Comparison of ENCODE assay signal across 32 cellular contexts in genomic region chr10:68353537-68353936, GRCh38.
"Had no signal": no experiment of that assay in that cellular context is flagged by ENCODE, and none has a peak within 500 bp of the region (broad histone marks: within the 10 kb centered on the region; RNA-seq: fewer than 3 reads in every experiment).

No MANE protein-coding gene starts in this region.

- H3K36me3 ChIP-seq: ovary, uterus had no signal

- H3K27ac ChIP-seq: neural progenitor cell, ovary, parathyroid adenoma, psoas muscle, skin epidermis, spleen, suprapubic skin, testis, tibial artery, transverse colon, upper lobe of right lung, uterus had no signal

- H3K9me3 Mint-ChIP-seq: naive B cell; naive thymus-derived CD8-positive, alpha-beta T cell; nephron; neural progenitor cell; stimulated activated memory B cell treated with anti-CD40 and anti-IgM and Interleukin-4, amounts not matched to agents 10 μg/mL and 1 μg/mL and 100 μg/mL, for 72 hours; stimulated activated naive CD8-positive, alpha-beta T cell treated with anti-CD3 and anti-CD28 coated beads, Interleukin-15, amount 100 ng/mL, for 72 hours; type B pancreatic cell had no signal

- H3K4me3 Mint-ChIP-seq: naive thymus-derived CD8-positive, alpha-beta T cell; nephron; neural progenitor cell; stimulated activated memory B cell treated with anti-CD40 and anti-IgM and Interleukin-4, amounts not matched to agents 10 μg/mL and 1 μg/mL and 100 μg/mL, for 72 hours; stimulated activated naive CD8-positive, alpha-beta T cell treated with anti-CD3 and anti-CD28 coated beads, Interleukin-15, amount 100 ng/mL, for 72 hours; type B pancreatic cell had no signal

- H3K9me3 ChIP-seq: ovary, psoas muscle, spleen, suprapubic skin, testis, tibial artery, transverse colon, upper lobe of right lung, uterus had no signal

- H3K79me2 ChIP-seq: parathyroid adenoma had no signal

- H3K4me1 ChIP-seq: neural progenitor cell, parathyroid adenoma, psoas muscle, suprapubic skin, testis, tibial artery, transverse colon, upper lobe of right lung, uterus had no signal

- H2AFZ ChIP-seq: neural progenitor cell, parathyroid adenoma had no signal

- H3K4me1 Mint-ChIP-seq: nephron; neural progenitor cell; stimulated activated memory B cell treated with anti-CD40 and anti-IgM and Interleukin-4, amounts not matched to agents 10 μg/mL and 1 μg/mL and 100 μg/mL, for 72 hours; stimulated activated naive CD8-positive, alpha-beta T cell treated with anti-CD3 and anti-CD28 coated beads, Interleukin-15, amount 100 ng/mL, for 72 hours had no signal

- H3K9ac ChIP-seq: neural progenitor cell, parathyroid adenoma had no signal

- H3K27me3 ChIP-seq: neural progenitor cell, ovary, spleen, suprapubic skin, testis, tibial artery, transverse colon, upper lobe of right lung, uterus had no signal

- ATAC-seq: naive thymus-derived CD8-positive, alpha-beta T cell; psoas muscle; right cardiac atrium; sciatic nerve; stimulated activated memory B cell treated with anti-CD40 and anti-IgM and Interleukin-4, amounts not matched to agents 10 μg/mL and 1 μg/mL and 100 μg/mL, for 72 hours; stimulated activated naive CD8-positive, alpha-beta T cell treated with anti-CD3 and anti-CD28 coated beads, Interleukin-15, amount 100 ng/mL, for 72 hours; stimulated activated naive CD8-positive, alpha-beta T cell treated with anti-CD3 and anti-CD28 coated beads, Interleukin-15, Interleukin-2, amounts not matched to agents 100 U/mL and 50 U/mL, for 24 hours; upper lobe of right lung had no signal

- H3K4me2 ChIP-seq: neural progenitor cell, smooth muscle cell had no signal

- H3K4me3 ChIP-seq: neural progenitor cell, ovary, psoas muscle, skin epidermis, smooth muscle cell, spleen, suprapubic skin, testis, tibial artery, transverse colon, upper lobe of right lung, uterus had no signal

- H3K27me3 Mint-ChIP-seq: naive B cell; naive thymus-derived CD8-positive, alpha-beta T cell; progenitor cell of endocrine pancreas; stimulated activated memory B cell treated with anti-CD40 and anti-IgM and Interleukin-4, amounts not matched to agents 10 μg/mL and 1 μg/mL and 100 μg/mL, for 72 hours; stimulated activated naive CD8-positive, alpha-beta T cell treated with anti-CD3 and anti-CD28 coated beads, Interleukin-15, amount 100 ng/mL, for 72 hours; type B pancreatic cell had no signal

- H3K27ac Mint-ChIP-seq: nephron; neural progenitor cell; progenitor cell of endocrine pancreas; stimulated activated memory B cell treated with anti-CD40 and anti-IgM and Interleukin-4, amounts not matched to agents 10 μg/mL and 1 μg/mL and 100 μg/mL, for 72 hours; type B pancreatic cell had no signal

- DNase-seq: naive B cell; naive thymus-derived CD8-positive, alpha-beta T cell; occipital lobe; ovary; posterior cingulate gyrus; psoas muscle; right cardiac atrium; spleen; stimulated activated CD4-positive, alpha-beta T cell treated with anti-CD3 and anti-CD28 coated beads, Interleukin-12 subunit alpha, Interleukin-12 subunit beta, amount 100 ng/mL, for 4 hours; stimulated activated CD4-positive, alpha-beta T cell treated with anti-CD3 and anti-CD28 coated beads, Interleukin-1b, Interleukin-23, amount 100 ng/mL, for 48 hours; stimulated activated CD4-positive, alpha-beta T cell treated with anti-CD3 and anti-CD28 coated beads, Interleukin-4, amount 100 ng/mL, for 1 hour; stimulated activated CD4-positive, alpha-beta T cell treated with anti-CD3 and anti-CD28 coated beads, Interleukin-4, amount 100 ng/mL, for 4 hours; stimulated activated CD8-positive, alpha-beta memory T cell treated with anti-CD3 and anti-CD28 coated beads, Interleukin-4, amount 100 ng/mL, for 48 hours; stimulated activated naive CD4-positive, alpha-beta T cell; stimulated activated naive CD8-positive, alpha-beta T cell treated with anti-CD3 and anti-CD28 coated beads, Interleukin-15, amount 100 ng/mL, for 72 hours; stimulated activated naive CD8-positive, alpha-beta T cell treated with anti-CD3 and anti-CD28 coated beads, Interleukin-15, Interleukin-2, amounts not matched to agents 100 U/mL and 50 U/mL, for 24 hours; substantia nigra; testis; tibial artery; transverse colon; upper lobe of right lung; uterus had no signal
